18 cellular contexts compared by ENCODE assay signal in genomic region chr2:117763806-117764205, GRCh38.
"Had no signal": no experiment of that assay in that cellular context is flagged by ENCODE, and none has a peak within 500 bp of the region (broad histone marks: within the 10 kb centered on the region; RNA-seq: fewer than 3 reads in every experiment).

No MANE protein-coding gene starts in this region.

- DNase-seq: activated CD4-positive, alpha-beta T cell treated with anti-CD3 and anti-CD28 coated beads, Interleukin-2, amount 50 U/mL, for 4 hours; activated CD4-positive, CD25-positive, alpha-beta regulatory T cell treated with anti-CD3 and anti-CD28 coated beads, Interleukin-2, amount 50 U/mL, for 72 hours; activated CD8-positive, alpha-beta memory T cell treated with anti-CD3 and anti-CD28 coated beads, Interleukin-2, amount 10 ng/mL, durations not matched to agents 7 days and 5 days; activated effector memory CD4-positive, alpha-beta T cell treated with Interleukin-2 at 50 U/mL for 16 hours; activated T-cell treated with anti-CD3 and anti-CD28 coated beads, Interleukin-2, amount 50 U/mL, for 24 hours; amniotic stem cell; cerebellar nuclear complex; effector memory CD8-positive, alpha-beta T cell; glutamatergic neuron; retina; uterus had no signal

- H3K36me3 ChIP-seq: neural progenitor cell, pancreas, uterus had no signal

- H3K4me2 ChIP-seq: neural progenitor cell had no signal

- H2AFZ ChIP-seq: neural progenitor cell had no signal

- H3K9ac ChIP-seq: neural progenitor cell had no signal

- H3K9me3 ChIP-seq: pancreas, uterus had no signal

- H3K9me3 Mint-ChIP-seq: activated naive CD4-positive, alpha-beta T cell treated with anti-CD3 and anti-CD28 coated beads, Interleukin-2, amount 50 U/mL, for 72 hours; activated T-cell treated with anti-CD3 and anti-CD28 coated beads, Interleukin-2, amount 50 U/mL, for 24 hours; dendritic cell treated with granulocyte-macrophage colony-stimulating factor and Interleukin-4, amounts not matched to agents 40 ng/mL and 50 ng/mL, for 4 days; T-helper 2 cell treated with Interferon-gamma antibody and Interleukin-4, amounts not matched to agents 5 μg/mL and 100 μg/mL, for 36 hours had no signal

- H3K27ac ChIP-seq: epithelial cell of prostate, neural progenitor cell, pancreas, skin epidermis, uterus had no signal

- H3K27me3 Mint-ChIP-seq: activated CD8-positive, alpha-beta memory T cell treated with anti-CD3 and anti-CD28 coated beads, Interleukin-2, amount 10 ng/mL, durations not matched to agents 7 days and 5 days; dendritic cell treated with granulocyte-macrophage colony-stimulating factor and Interleukin-4, amounts not matched to agents 40 ng/mL and 50 ng/mL, for 4 days had no signal

- H3K4me3 Mint-ChIP-seq: activated CD8-positive, alpha-beta memory T cell treated with anti-CD3 and anti-CD28 coated beads, Interleukin-2, amount 10 ng/mL, durations not matched to agents 7 days and 5 days; activated T-cell treated with anti-CD3 and anti-CD28 coated beads, Interleukin-2, amount 50 U/mL, for 24 hours; dendritic cell treated with granulocyte-macrophage colony-stimulating factor and Interleukin-4, amounts not matched to agents 40 ng/mL and 50 ng/mL, for 4 days; effector memory CD8-positive, alpha-beta T cell; neural progenitor cell; T-helper 2 cell treated with Interferon-gamma antibody and Interleukin-4, amounts not matched to agents 5 μg/mL and 100 μg/mL, for 36 hours had no signal

- H3K36me3 Mint-ChIP-seq: activated CD8-positive, alpha-beta memory T cell treated with anti-CD3 and anti-CD28 coated beads, Interleukin-2, amount 10 ng/mL, durations not matched to agents 7 days and 5 days; activated naive CD4-positive, alpha-beta T cell treated with anti-CD3 and anti-CD28 coated beads, Interleukin-2, amount 50 U/mL, for 72 hours; neural progenitor cell had no signal

- ATAC-seq: activated CD8-positive, alpha-beta memory T cell treated with anti-CD3 and anti-CD28 coated beads, Interleukin-2, amount 10 ng/mL, durations not matched to agents 7 days and 5 days; activated naive CD4-positive, alpha-beta T cell treated with anti-CD3 and anti-CD28 coated beads, Interleukin-2, amount 50 U/mL, for 72 hours; effector memory CD8-positive, alpha-beta T cell had no signal

- H3K27me3 ChIP-seq: neural progenitor cell, pancreas, uterus had no signal

- H3K4me1 ChIP-seq: neural progenitor cell, pancreas, uterus had no signal

- H3K4me3 ChIP-seq: neural progenitor cell, pancreas, skin epidermis, uterus had no signal

- H3K27ac Mint-ChIP-seq: activated CD8-positive, alpha-beta memory T cell treated with anti-CD3 and anti-CD28 coated beads, Interleukin-2, amount 10 ng/mL, durations not matched to agents 7 days and 5 days; activated naive CD4-positive, alpha-beta T cell treated with anti-CD3 and anti-CD28 coated beads, Interleukin-2, amount 50 U/mL, for 72 hours; activated T-cell treated with anti-CD3 and anti-CD28 coated beads, Interleukin-2, amount 50 U/mL, for 24 hours; dendritic cell treated with granulocyte-macrophage colony-stimulating factor and Interleukin-4, amounts not matched to agents 40 ng/mL and 50 ng/mL, for 4 days; effector memory CD8-positive, alpha-beta T cell; neural progenitor cell; T-helper 2 cell treated with Interferon-gamma antibody and Interleukin-4, amounts not matched to agents 5 μg/mL and 100 μg/mL, for 36 hours had no signal

- H3K4me1 Mint-ChIP-seq: activated CD8-positive, alpha-beta memory T cell treated with anti-CD3 and anti-CD28 coated beads, Interleukin-2, amount 10 ng/mL, durations not matched to agents 7 days and 5 days; neural progenitor cell had no signal
